Comparison of ENCODE assay signal across 12 cellular contexts in genomic region chr5:126531543-126532120, GRCh38.
DNase-seq lines count a peak whose midpoint lies in the region; ATAC-seq and TF ChIP-seq lines count a peak whose summit lies in the region.
"Had no signal": no experiment of that assay in that cellular context is flagged by ENCODE, and none has a peak within 500 bp of the region (broad histone marks: within the 10 kb centered on the region; RNA-seq: fewer than 3 reads in every experiment).

No MANE protein-coding gene starts in this region.

- H3F3A ChIP-seq in MM.1S (ENCODE audit: insufficient read depth, low read length), result no peaks in the 10 kb centered on the region

- H3K23ac ChIP-seq in neuronal stem cell (ENCODE audit: low read depth, low read length, poor library complexity), result no peak overlapping the region

- H3K79me2 ChIP-seq in MM.1S (ENCODE audit: low read length), result no peaks in the 10 kb centered on the region

- ATAC-seq in HG03025 (IDR thresholded peaks at IDR 0.05; ENCODE audit: low FRiP score, unreplicated experiment) (no peak), HG03469 (IDR thresholded peaks at IDR 0.05; ENCODE audit: unreplicated experiment) (no peak), HG03280 (IDR thresholded peaks at IDR 0.05; ENCODE audit: unreplicated experiment) (no peak)
- ATAC-seq: natural killer cell treated with Interleukin-12 subunit alpha and Interleukin-12 subunit beta and Interleukin-15 and Interleukin-18, amount 100 ng/mL, for 72 hours; T-helper 17 cell had no signal

- no peaks in the 10 kb centered on the region for H3K27me3 ChIP-seq in SJSA1 (replicated peaks)
- H3K27me3 ChIP-seq in neuronal stem cell (ENCODE audit: control insufficient read depth in 3 of 3, insufficient read depth in 3 of 3, low read depth in 1 of 3, low read length in 3 of 3), result no peaks in the 10 kb centered on the region
- no peaks in the 10 kb centered on the region for H3K27me3 ChIP-seq in MM.1S (replicated peaks; ENCODE audit: insufficient read depth, low read length)

- H2BK12ac ChIP-seq in neuronal stem cell (ENCODE audit: low read length), result no peak overlapping the region

- H4K20me1 ChIP-seq in MM.1S (ENCODE audit: insufficient read depth, low read length), result no peaks in the 10 kb centered on the region

- H2AK5ac ChIP-seq in neuronal stem cell (ENCODE audit: low read depth, low read length), result no peak overlapping the region

- no peak overlapping the region for H3K4me2 ChIP-seq in neuronal stem cell (ENCODE audit: insufficient read depth, low read length, poor library complexity, severe bottlenecking)
- no peak overlapping the region for H3K4me2 ChIP-seq in MM.1S (ENCODE audit: low read depth, low read length)

- H2AFZ ChIP-seq in neuronal stem cell (ENCODE audit: low read length), result peak overlapping the region; percentile 57
- H2AFZ ChIP-seq in MM.1S (ENCODE audit: low read length), result no peak overlapping the region

- H3K4me1 ChIP-seq in SJSA1 (replicated peaks) (peaks cover 23% of the 10 kb centered on the region), neuronal stem cell (ENCODE audit: control insufficient read depth in 2 of 2, insufficient read depth in 1 of 2, low read depth in 1 of 2, low read length in 2 of 2) (peaks cover 0 to 1% of the 10 kb centered on the region in 2 donors), MM.1S (ENCODE audit: low read length) (no peaks in the 10 kb centered on the region)

- no peak overlapping the region for H4K91ac ChIP-seq in neuronal stem cell (ENCODE audit: low read depth, low read length, poor library complexity)

- TF ChIP-seq CTCF in fibroblast of the aortic adventitia (IDR thresholded peaks at IDR 0.05; ENCODE audit: insufficient read depth, low read length), result no peak
- TF ChIP-seq CTCF in MM.1S (IDR thresholded peaks at IDR 0.05; ENCODE audit: low read length), result no peak

- H3K27ac ChIP-seq in SJSA1, result peak overlapping the region; percentile 3
- H3K27ac ChIP-seq in neuronal stem cell (replicated peaks; ENCODE audit: low read length), result no peak overlapping the region
- no peak overlapping the region for H3K27ac ChIP-seq in MM.1S (ENCODE audit: low read length)

- DNase-seq in AG08395 (ENCODE audit: low spot score) (peak; percentile 7), SJSA1 (ENCODE audit: low read depth in 1 of 2, low spot score in 2 of 2) (peak in 1 of 2 experiments; percentile 43), fibroblast of the aortic adventitia (ENCODE audit: low read depth) (peak; percentile 53), neuronal stem cell (ENCODE audit: low spot score) (no peak), MM.1S (no peak)
- DNase-seq: central memory CD4-positive, alpha-beta T cell; NCI-H446 treated with DMSO at 0.1 percent for 48 hours; T-helper 17 cell had no signal

- WGBS in neuronal stem cell (ENCODE audit: extremely low coverage in 2 of 2, insufficient read length in 2 of 2, insufficient replicate concordance in 1 of 2), 2 donors, result no CpG with 5 or more reads among the region's 4 CpGs

- H3K79me1 ChIP-seq in neuronal stem cell (ENCODE audit: low read depth, low read length), result no peaks in the 10 kb centered on the region

- no peak overlapping the region for H2BK5ac ChIP-seq in neuronal stem cell (ENCODE audit: low read length)

- no peak overlapping the region for H3K18ac ChIP-seq in neuronal stem cell (ENCODE audit: low read length)

- no peaks in the 10 kb centered on the region for H3K9me2 ChIP-seq in MM.1S (replicated peaks; ENCODE audit: insufficient read depth, low read length)

- H4K8ac ChIP-seq in neuronal stem cell (ENCODE audit: low read depth, low read length), result no peak overlapping the region

- H3K9ac ChIP-seq in neuronal stem cell (ENCODE audit: low read depth, low read length, poor library complexity), result no peak overlapping the region
- no peak overlapping the region for H3K9ac ChIP-seq in MM.1S (ENCODE audit: low read length)

- H3K9me3 ChIP-seq in SJSA1 (replicated peaks), result no peaks in the 10 kb centered on the region
- H3K9me3 ChIP-seq in neuronal stem cell (replicated peaks in 1 of 2; ENCODE audit: control insufficient read depth in 2 of 2, insufficient read depth in 1 of 2, low read depth in 1 of 2, low read length in 2 of 2), result peaks cover 0 to 4% of the 10 kb centered on the region in 2 donors
- no peaks in the 10 kb centered on the region for H3K9me3 ChIP-seq in MM.1S (replicated peaks; ENCODE audit: insufficient read depth, low read length)

- no peak overlapping the region for H2BK120ac ChIP-seq in neuronal stem cell (ENCODE audit: low read depth, low read length)

- H3K14ac ChIP-seq in neuronal stem cell (ENCODE audit: low read length), result no peak overlapping the region

- H2BK15ac ChIP-seq in neuronal stem cell (ENCODE audit: low read length), result no peak overlapping the region

- no peak overlapping the region for H3K4ac ChIP-seq in neuronal stem cell (ENCODE audit: low read length)

- H3K4me3 ChIP-seq in SJSA1 (no peak overlapping the region), fibroblast of the aortic adventitia (ENCODE audit: low read depth, low read length) (no peak overlapping the region), neuronal stem cell (ENCODE audit: low read length in 2 of 2) (no peak overlapping the region), MM.1S (ENCODE audit: low read length) (no peak overlapping the region)

- H3K36me3 ChIP-seq in SJSA1 (no peaks in the 10 kb centered on the region), neuronal stem cell (replicated peaks in 1 of 2; ENCODE audit: control insufficient read depth in 2 of 2, insufficient read depth in 2 of 2, low read length in 2 of 2) (no peaks in the 10 kb centered on the region), MM.1S (replicated peaks; ENCODE audit: insufficient read depth, low read length) (no peaks in the 10 kb centered on the region)

Comparison
In these comparisons a context has a peak if more than half of its experiments do, and no peak if none do; other contexts are left out.
1. DNase-seq: peak in AG08395 (single experiment) and fibroblast of the aortic adventitia (single experiment); none in neuronal stem cell (single experiment) and MM.1S (single experiment).